26 cellular contexts compared by ENCODE assay signal in the genomic region with DNA sequence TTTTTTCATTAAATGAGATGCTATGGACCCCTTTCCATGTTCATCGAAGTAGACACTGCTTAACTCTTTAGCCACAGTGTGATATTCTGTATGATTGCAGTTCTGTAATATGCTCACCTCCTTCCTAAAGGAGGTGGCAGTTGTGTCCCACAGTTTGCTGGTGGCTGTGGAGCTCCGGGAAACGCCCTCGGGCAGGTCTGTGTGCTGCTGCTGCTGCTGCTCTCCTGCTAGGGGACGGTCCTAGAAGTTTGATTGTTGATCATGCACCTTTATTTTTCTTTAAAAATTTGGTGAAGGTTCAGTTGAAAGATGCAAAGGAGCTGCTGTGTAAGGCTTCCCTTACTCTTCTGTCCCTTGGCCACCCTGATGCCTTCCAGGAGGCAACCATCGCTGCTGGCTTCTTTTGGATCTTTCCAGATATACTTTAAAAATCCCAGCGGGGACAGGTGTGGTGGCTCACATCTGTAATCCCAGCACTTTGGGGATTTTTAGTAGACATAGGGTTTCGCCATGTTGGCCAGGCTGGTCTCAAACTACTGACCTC. TPM values are rescaled to one million over a fixed set of nuclear protein-coding genes. Genes with fewer than 3 reads are reported as not detected.
DNase-seq lines count a peak whose midpoint lies in the region; ATAC-seq, FAIRE-seq and TF ChIP-seq lines count a peak whose summit lies in the region.
"Had no signal": no experiment of that assay in that cellular context is flagged by ENCODE, and none has a peak within 500 bp of the region (broad histone marks: within the 10 kb centered on the region; RNA-seq: fewer than 3 reads in every experiment).

No MANE protein-coding gene starts in this region.

- H3K27me3 ChIP-seq in BLaER1 (no peaks in the 10 kb centered on the region), GM23338 (ENCODE audit: insufficient read depth) (no peaks in the 10 kb centered on the region), sigmoid colon (no peaks in the 10 kb centered on the region), pancreas (no peaks in the 10 kb centered on the region)
- H3K27me3 ChIP-seq: BE2C, SJCRH30 had no signal

- H4K20me1 ChIP-seq in BLaER1 (no peaks in the 10 kb centered on the region), GM23338 (replicated peaks; ENCODE audit: insufficient read depth) (no peaks in the 10 kb centered on the region)

- TF ChIP-seq CTCF in GM23338 (conservative IDR thresholded peaks at IDR 0.05; ENCODE audit: low read depth in 2 of 2) = no peak
- TF ChIP-seq CTCF in sigmoid colon (IDR thresholded peaks at IDR 0.05) = no peak
- no peak for TF ChIP-seq CTCF in pancreas (IDR thresholded peaks at IDR 0.05)

- H3K4me1 ChIP-seq in BLaER1 (peaks cover 30% of the 10 kb centered on the region), GM23338 (ENCODE audit: insufficient read depth) (no peaks in the 10 kb centered on the region), sigmoid colon (no peaks in the 10 kb centered on the region), pancreas (no peaks in the 10 kb centered on the region)
- H3K4me1 ChIP-seq: A549, SJCRH30 had no signal

- H3K4me2 ChIP-seq in BLaER1 = peak overlapping the region; percentile 67
- 0 out of 2 replicates have a peak overlapping the region, but pooled peaks have one; percentile 5 for H3K4me2 ChIP-seq in GM23338
- H3K4me2 ChIP-seq: A549 had no signal

- no peak; the same call in 2 of the 3 replicates for ATAC-seq in GM23338
- no peak for ATAC-seq in pancreas
- ATAC-seq: A549, HCT116, HepG2 had no signal

- no peak overlapping the region for H2AFZ ChIP-seq in GM23338

- no peaks in the 10 kb centered on the region for H3K79me2 ChIP-seq in GM23338 (replicated peaks; ENCODE audit: insufficient read depth)

- no peaks in the 10 kb centered on the region for H3K9me3 Mint-ChIP-seq in GM23338
- H3K9me3 Mint-ChIP-seq in activated T-cell treated with anti-CD3 and anti-CD28 coated beads, Interleukin-2, amount 50 U/mL, for 24 hours = no peaks in the 10 kb centered on the region
- H3K9me3 Mint-ChIP-seq: CD4-positive, alpha-beta memory T cell had no signal

- H3K4me3 Mint-ChIP-seq in GM23338 = no peak overlapping the region
- H3K4me3 Mint-ChIP-seq in activated T-cell treated with anti-CD3 and anti-CD28 coated beads, Interleukin-2, amount 50 U/mL, for 24 hours = no peak overlapping the region
- H3K4me3 Mint-ChIP-seq: CD4-positive, alpha-beta memory T cell had no signal

- H3K27ac Mint-ChIP-seq in GM23338 = 0 out of 2 replicates have a peak overlapping the region, but pooled peaks have one; percentile 10
- H3K27ac Mint-ChIP-seq in activated T-cell treated with anti-CD3 and anti-CD28 coated beads, Interleukin-2, amount 50 U/mL, for 24 hours = no peak overlapping the region

- H3F3A ChIP-seq in GM23338 (replicated peaks; ENCODE audit: low read depth) = 0 out of 2 replicates have a peak, but pooled peaks cover 5% of the 10 kb centered on the region

- peaks cover 13% of the 10 kb centered on the region for H3K27me3 Mint-ChIP-seq in GM23338 (ENCODE audit: insufficient read depth, low read depth, poor library complexity)
- no peaks in the 10 kb centered on the region for H3K27me3 Mint-ChIP-seq in activated T-cell treated with anti-CD3 and anti-CD28 coated beads, Interleukin-2, amount 50 U/mL, for 24 hours
- H3K27me3 Mint-ChIP-seq: CD4-positive, alpha-beta memory T cell had no signal

- no peaks in the 10 kb centered on the region for H3K9me2 ChIP-seq in GM23338 (ENCODE audit: insufficient read depth)

- 0 out of 2 replicates have a peak overlapping the region, but pooled peaks have one; percentile 20 for H3K9ac ChIP-seq in BLaER1

- FAIRE-seq in pancreas (lab: Jason Lieb, UNC) = no peak
- FAIRE-seq: A549, GM12891, HepG2, K562, RCC 7860 had no signal

- intact Hi-C loops in sigmoid colon (cut with DNase I) = no loop called here
- intact Hi-C loops in pancreas (cut with DNase I) = no loop called here

- H3K27ac ChIP-seq in BLaER1 = peak overlapping the region; percentile 64
- H3K27ac ChIP-seq in GM23338 (ENCODE audit: low read depth) = no peak overlapping the region
- H3K27ac ChIP-seq in sigmoid colon = no peak overlapping the region
- no peak overlapping the region for H3K27ac ChIP-seq in pancreas
- H3K27ac ChIP-seq: A549, HL-60, SJCRH30 had no signal

- H3K4me3 ChIP-seq in BLaER1 (no peak overlapping the region), GM23338 (no peak overlapping the region), sigmoid colon (no peak overlapping the region), pancreas (no peak overlapping the region)
- H3K4me3 ChIP-seq: A549, K562, SJCRH30 had no signal

- DNase-seq in GM23338 (ENCODE audit: low spot score) = no peak
- peak; percentile 26 for DNase-seq in mesenteric fat pad (ENCODE audit: low spot score)
- peak; percentile 22 for DNase-seq in sigmoid colon
- no peak for DNase-seq in pancreas
- no peak for DNase-seq in activated T-cell treated with anti-CD3 and anti-CD28 coated beads, Interleukin-2, amount 50 U/mL, for 24 hours
- no peak for DNase-seq in NCI-H2227 (lab: John Stamatoyannopoulos, UW; ENCODE audit: unreplicated experiment)
- DNase-seq: CD4-positive, alpha-beta memory T cell; DND-41; MM.1S; NCI-H1048; NCI-H1417 treated with DMSO at 0.1 percent for 48 hours; NCI-H187; NCI-H446 treated with DMSO at 0.1 percent for 48 hours; NCI-H526 treated with DMSO at 0.1 percent for 48 hours; OCI-M1; SJCRH30 had no signal

- TF ChIP-seq POLR2A in sigmoid colon (IDR thresholded peaks at IDR 0.05) = no peak

- H3K36me3 ChIP-seq in BLaER1 = peaks cover 46% of the 10 kb centered on the region
- H3K36me3 ChIP-seq in GM23338 (ENCODE audit: insufficient read depth) = 0 out of 2 replicates have a peak, but pooled peaks cover 6% of the 10 kb centered on the region
- peaks cover 4 to 37% (median 15%) of the 10 kb centered on the region in 4 donors for H3K36me3 ChIP-seq in sigmoid colon
- peaks cover 0 to 34% (median 21%) of the 10 kb centered on the region in 3 donors for H3K36me3 ChIP-seq in pancreas
- H3K36me3 ChIP-seq: SJCRH30 had no signal

- TF ChIP-seq EP300 in sigmoid colon (IDR thresholded peaks at IDR 0.05) = no peak

- peaks cover 8% of the 10 kb centered on the region; the same call in 1 of the 3 replicates for H3K36me3 Mint-ChIP-seq in GM23338 (ENCODE audit: low read depth)
- peaks cover 40% of the 10 kb centered on the region for H3K36me3 Mint-ChIP-seq in activated T-cell treated with anti-CD3 and anti-CD28 coated beads, Interleukin-2, amount 50 U/mL, for 24 hours (ENCODE audit: low read depth)

- peaks cover 8% of the 10 kb centered on the region for H3K4me1 Mint-ChIP-seq in GM23338
- H3K4me1 Mint-ChIP-seq in activated T-cell treated with anti-CD3 and anti-CD28 coated beads, Interleukin-2, amount 50 U/mL, for 24 hours (ENCODE audit: low read depth) = no peaks in the 10 kb centered on the region

- 91 to 93% methylated on average over 8 of the region's 8 CpGs for WGBS in sigmoid colon, 2 donors
- 89 to 90% methylated on average over 8 of the region's 8 CpGs for WGBS in pancreas, 2 donors

- H3K9me3 ChIP-seq in BLaER1 = no peaks in the 10 kb centered on the region
- H3K9me3 ChIP-seq in sigmoid colon = no peaks in the 10 kb centered on the region
- H3K9me3 ChIP-seq in pancreas = no peaks in the 10 kb centered on the region
- H3K9me3 ChIP-seq: A549, BE2C, SJCRH30 had no signal

TF ChIP-seq in GM23338, 12 proteins besides CTCF, POLR2A, EP300 and RAD21 (continues in another document):
- TF ChIP-seq JUNB (IDR thresholded peaks at IDR 0.05; ENCODE audit: unreplicated experiment) (no peak), STAT1 (IDR thresholded peaks at IDR 0.05; ENCODE audit: unreplicated experiment) (no peak), REST (IDR thresholded peaks at IDR 0.05; ENCODE audit: unreplicated experiment) (no peak), POLR2AphosphoS5 (IDR thresholded peaks at IDR 0.05; ENCODE audit: low read depth) (no peak)
- TF ChIP-seq, protein P1, sequence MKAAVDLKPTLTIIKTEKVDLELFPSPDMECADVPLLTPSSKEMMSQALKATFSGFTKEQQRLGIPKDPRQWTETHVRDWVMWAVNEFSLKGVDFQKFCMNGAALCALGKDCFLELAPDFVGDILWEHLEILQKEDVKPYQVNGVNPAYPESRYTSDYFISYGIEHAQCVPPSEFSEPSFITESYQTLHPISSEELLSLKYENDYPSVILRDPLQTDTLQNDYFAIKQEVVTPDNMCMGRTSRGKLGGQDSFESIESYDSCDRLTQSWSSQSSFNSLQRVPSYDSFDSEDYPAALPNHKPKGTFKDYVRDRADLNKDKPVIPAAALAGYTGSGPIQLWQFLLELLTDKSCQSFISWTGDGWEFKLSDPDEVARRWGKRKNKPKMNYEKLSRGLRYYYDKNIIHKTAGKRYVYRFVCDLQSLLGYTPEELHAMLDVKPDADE (IDR thresholded peaks at IDR 0.05) = no peak

RNA-seq across cellular contexts. Expression of gene CLEC18A, which starts 8.4 kb away (rescaled TPM):
- total RNA-seq in GM23338 (2014; rRNA removed; shearing (Covaris generic)) = 0.16 and 0.90 TPM in 2 replicates
- polyA plus RNA-seq in GM23338 (2016; fragmentation: Nextera tagmentation; extraction: Ambion mirVana) (0.13 and 0.23 TPM in 2 replicates), sigmoid colon (1 to 10 TPM in 1 of 3 donors, under 1 TPM in 2; 0.60 to 2.2 (median 0.69) TPM), pancreas (1 to 10 TPM; 2.2 to 5.5 TPM)
- total RNA-seq in mesenteric fat pad (0.61 TPM), sigmoid colon (under 1 TPM in 2 of 4 donors, not detected in 2; 0.66 to 0.83 TPM), pancreas (1 to 10 TPM in 1 of 6 donors, under 1 TPM in 5; 0.28 to 1.6 (median 0.35) TPM)
- total RNA-seq: HT-29 had no signal

Comparison
In these comparisons a context has a peak if more than half of its experiments do, and no peak if none do; other contexts are left out.
1. DNase-seq: peak in mesenteric fat pad (single experiment) and sigmoid colon (single experiment); none in GM23338 (single experiment), pancreas (0 of 6), activated T-cell treated with anti-CD3 and anti-CD28 coated beads, Interleukin-2, amount 50 U/mL, for 24 hours (single experiment) and NCI-H2227 (single experiment).